In the genomic region with DNA sequence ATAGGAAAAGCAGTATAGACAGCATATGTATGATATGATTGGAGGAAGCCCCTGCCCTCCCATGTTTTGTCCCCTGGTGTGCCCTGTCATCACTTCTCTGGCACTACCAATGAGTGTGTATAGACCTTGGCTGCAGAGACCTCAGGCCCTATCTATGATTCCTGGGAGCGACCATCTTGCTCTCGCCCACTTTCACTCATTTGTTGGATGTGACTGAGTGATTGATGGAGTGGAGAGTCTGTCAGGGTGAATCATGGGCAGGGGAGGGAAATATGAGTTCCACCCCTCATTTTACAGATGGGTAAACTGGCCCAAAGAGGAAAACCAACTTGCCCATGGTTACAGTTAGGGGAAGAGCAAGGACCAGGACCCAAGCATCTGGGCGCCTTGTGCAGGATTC, we compare ENCODE assay signal across 40 cellular contexts.
"Had no signal": no experiment of that assay in that cellular context is flagged by ENCODE, and none has a peak within 500 bp of the region (broad histone marks: within the 10 kb centered on the region; RNA-seq: fewer than 3 reads in every experiment).

No MANE protein-coding gene starts in this region.

- H3K36me3 Mint-ChIP-seq: activated CD4-positive, alpha-beta memory T cell treated with anti-CD3 and anti-CD28 coated beads for 36 hours; activated naive CD4-positive, alpha-beta T cell treated with anti-CD3 and anti-CD28 coated beads, Interleukin-2, amount 50 U/mL, for 72 hours; activated naive CD8-positive, alpha-beta T cell treated with anti-CD3 and anti-CD28 coated beads for 36 hours had no signal

- H3K9me3 Mint-ChIP-seq: activated B cell treated with CpG ODN at 0.5 μM for 24 hours; activated CD4-positive, alpha-beta memory T cell treated with anti-CD3 and anti-CD28 coated beads for 36 hours; activated CD4-positive, alpha-beta T cell treated with anti-CD3 and anti-CD28 coated beads, Interleukin-2, amount 10 ng/mL, durations not matched to agents 24 days and 14 days; activated CD8-positive, alpha-beta T cell treated with anti-CD3 and anti-CD28 coated beads for 36 hours; activated naive CD4-positive, alpha-beta T cell treated with anti-CD3 and anti-CD28 coated beads for 36 hours; activated naive CD4-positive, alpha-beta T cell treated with anti-CD3 and anti-CD28 coated beads, Interleukin-2, amount 50 U/mL, for 72 hours; activated naive CD8-positive, alpha-beta T cell treated with anti-CD3 and anti-CD28 coated beads for 36 hours; activated T-cell treated with anti-CD3 and anti-CD28 coated beads, Interleukin-2, amount 50 U/mL, for 4 hours; activated T-cell treated with anti-CD3 and anti-CD28 coated beads, Interleukin-2, amount 50 U/mL, for 72 hours; activated T-helper 1 cell treated with anti-CD3 and anti-CD28 coated beads, Interleukin-12 subunit alpha, Interleukin-12 subunit beta, Interleukin-2, Interleukin-4 antibody, amounts not matched to agents 30 ng/mL and 10 ng/mL and 1 ng/mL, durations not matched to agents 14 hours and 24 hours and 36 hours; activated T-helper 17 cell treated with anti-CD3 and anti-CD28 coated beads, Interleukin-2, amount 50 U/mL, for 72 hours; central memory CD8-positive, alpha-beta T cell; T-helper 1 cell treated with Interleukin-12 subunit alpha and Interleukin-12 subunit beta and Interleukin-4 antibody, amounts not matched to agents 30 μg/mL and 1 μg/mL, for 36 hours; T-helper 2 cell treated with Interferon-gamma antibody and Interleukin-4, amounts not matched to agents 5 μg/mL and 100 μg/mL, for 36 hours had no signal

- H3K4me3 Mint-ChIP-seq: activated B cell treated with CpG ODN at 0.5 μM for 24 hours; activated CD4-positive, alpha-beta memory T cell treated with anti-CD3 and anti-CD28 coated beads for 36 hours; activated CD4-positive, alpha-beta T cell treated with anti-CD3 and anti-CD28 coated beads, Interleukin-2, amount 10 ng/mL, durations not matched to agents 24 days and 14 days; activated CD8-positive, alpha-beta T cell treated with anti-CD3 and anti-CD28 coated beads for 36 hours; activated naive CD4-positive, alpha-beta T cell treated with anti-CD3 and anti-CD28 coated beads for 36 hours; activated naive CD8-positive, alpha-beta T cell treated with anti-CD3 and anti-CD28 coated beads for 36 hours; activated T-cell treated with anti-CD3 and anti-CD28 coated beads, Interleukin-2, amount 50 U/mL, for 4 hours; activated T-cell treated with anti-CD3 and anti-CD28 coated beads, Interleukin-2, amount 50 U/mL, for 72 hours; activated T-helper 1 cell treated with anti-CD3 and anti-CD28 coated beads, Interleukin-12 subunit alpha, Interleukin-12 subunit beta, Interleukin-2, Interleukin-4 antibody, amounts not matched to agents 30 ng/mL and 10 ng/mL and 1 ng/mL, durations not matched to agents 14 hours and 24 hours and 36 hours; activated T-helper 17 cell treated with anti-CD3 and anti-CD28 coated beads, Interleukin-2, amount 50 U/mL, for 72 hours; central memory CD8-positive, alpha-beta T cell; T-helper 1 cell treated with Interleukin-12 subunit alpha and Interleukin-12 subunit beta and Interleukin-4 antibody, amounts not matched to agents 30 μg/mL and 1 μg/mL, for 36 hours; T-helper 2 cell treated with Interferon-gamma antibody and Interleukin-4, amounts not matched to agents 5 μg/mL and 100 μg/mL, for 36 hours had no signal

- H3K9me3 ChIP-seq: adrenal gland, body of pancreas, breast epithelium had no signal

- H3K36me3 ChIP-seq: adrenal gland, brain microvascular endothelial cell, breast epithelium, cardiac muscle cell had no signal

- H3K27ac ChIP-seq: adrenal gland, body of pancreas, brain microvascular endothelial cell, breast epithelium, cardiac muscle cell, VCaP had no signal

- H3K27me3 Mint-ChIP-seq: activated CD8-positive, alpha-beta T cell treated with anti-CD3 and anti-CD28 coated beads for 36 hours; activated naive CD8-positive, alpha-beta T cell treated with anti-CD3 and anti-CD28 coated beads for 36 hours; activated T-helper 17 cell treated with anti-CD3 and anti-CD28 coated beads, Interleukin-2, amount 50 U/mL, for 72 hours had no signal

- DNase-seq: activated B cell treated with CpG ODN at 0.5 μM for 24 hours; activated CD4-positive, alpha-beta memory T cell treated with anti-CD3 and anti-CD28 coated beads for 36 hours; activated CD4-positive, alpha-beta T cell treated with anti-CD3 and anti-CD28 coated beads for 4 hours; activated CD4-positive, alpha-beta T cell treated with anti-CD3 and anti-CD28 coated beads, Interleukin-2, amount 10 ng/mL, durations not matched to agents 24 days and 14 days; activated CD4-positive, alpha-beta T cell treated with anti-CD3 and anti-CD28 coated beads, Interleukin-2, amount 50 U/mL, for 1 hour; activated CD4-positive, alpha-beta T cell treated with anti-CD3 and anti-CD28 coated beads, Interleukin-2, amount 50 U/mL, for 4 hours; activated CD4-positive, CD25-positive, alpha-beta regulatory T cell treated with anti-CD3 and anti-CD28 coated beads, Interleukin-2, amount 50 U/mL, for 72 hours; activated CD8-positive, alpha-beta memory T cell treated with anti-CD3 and anti-CD28 coated beads, Interleukin-2, amount 50 U/mL, for 4 hours; activated CD8-positive, alpha-beta T cell treated with anti-CD3 and anti-CD28 coated beads for 36 hours; activated effector memory CD4-positive, alpha-beta T cell treated with anti-CD3 and anti-CD28 coated beads, Interleukin-2, amount 50 U/mL, for 16 hours; activated gamma-delta T cell treated with Interleukin-2 at 50 U/mL for 16 hours; activated naive CD4-positive, alpha-beta T cell; activated naive CD4-positive, alpha-beta T cell treated with anti-CD3 and anti-CD28 coated beads for 36 hours; activated naive CD4-positive, alpha-beta T cell treated with anti-CD3 and anti-CD28 coated beads, Interleukin-2, amount 50 U/mL, for 16 hours; activated naive CD8-positive, alpha-beta T cell treated with anti-CD3 and anti-CD28 coated beads for 36 hours; activated T-cell treated with anti-CD3 and anti-CD28 coated beads for 4 hours; activated T-cell treated with anti-CD3 and anti-CD28 coated beads, Interleukin-2, amount 50 U/mL, for 1 hour; activated T-cell treated with anti-CD3 and anti-CD28 coated beads, Interleukin-2, amount 50 U/mL, for 4 hours; activated T-cell treated with anti-CD3 and anti-CD28 coated beads, Interleukin-2, amount 50 U/mL, for 72 hours; adrenal gland; amniotic stem cell; aorta; body of pancreas; brain microvascular endothelial cell; caudate nucleus; cerebellar nuclear complex; T-helper 1 cell; T-helper 2 cell; T-helper 9 cell had no signal

- ATAC-seq: activated CD8-positive, alpha-beta T cell treated with anti-CD3 and anti-CD28 coated beads for 36 hours; activated naive CD4-positive, alpha-beta T cell treated with anti-CD3 and anti-CD28 coated beads, Interleukin-2, amount 50 U/mL, for 72 hours; activated T-cell treated with anti-CD3 and anti-CD28 coated beads, Interleukin-2, amount 50 U/mL, for 4 hours; activated T-cell treated with anti-CD3 and anti-CD28 coated beads, Interleukin-2, amount 50 U/mL, for 72 hours; activated T-helper 17 cell treated with anti-CD3 and anti-CD28 coated beads, Interleukin-2, amount 50 U/mL, for 72 hours; body of pancreas had no signal

- H3K4me1 Mint-ChIP-seq: activated B cell treated with CpG ODN at 0.5 μM for 24 hours; central memory CD8-positive, alpha-beta T cell had no signal

- H3K4me3 ChIP-seq: adrenal gland, body of pancreas, breast epithelium, cardiac muscle cell had no signal

- H3K4me1 ChIP-seq: adrenal gland, body of pancreas, breast epithelium had no signal

- FAIRE-seq: astrocyte, TTC549 had no signal

- H3K27ac Mint-ChIP-seq: activated B cell treated with CpG ODN at 0.5 μM for 24 hours; activated CD4-positive, alpha-beta memory T cell treated with anti-CD3 and anti-CD28 coated beads for 36 hours; activated CD4-positive, alpha-beta T cell treated with anti-CD3 and anti-CD28 coated beads, Interleukin-2, amount 10 ng/mL, durations not matched to agents 24 days and 14 days; activated CD8-positive, alpha-beta T cell treated with anti-CD3 and anti-CD28 coated beads for 36 hours; activated naive CD4-positive, alpha-beta T cell treated with anti-CD3 and anti-CD28 coated beads for 36 hours; activated naive CD4-positive, alpha-beta T cell treated with anti-CD3 and anti-CD28 coated beads, Interleukin-2, amount 50 U/mL, for 72 hours; activated naive CD8-positive, alpha-beta T cell treated with anti-CD3 and anti-CD28 coated beads for 36 hours; activated T-cell treated with anti-CD3 and anti-CD28 coated beads, Interleukin-2, amount 50 U/mL, for 72 hours; activated T-helper 1 cell treated with anti-CD3 and anti-CD28 coated beads, Interleukin-12 subunit alpha, Interleukin-12 subunit beta, Interleukin-2, Interleukin-4 antibody, amounts not matched to agents 30 ng/mL and 10 ng/mL and 1 ng/mL, durations not matched to agents 14 hours and 24 hours and 36 hours; activated T-helper 17 cell treated with anti-CD3 and anti-CD28 coated beads, Interleukin-2, amount 50 U/mL, for 72 hours; T-helper 1 cell treated with Interleukin-12 subunit alpha and Interleukin-12 subunit beta and Interleukin-4 antibody, amounts not matched to agents 30 μg/mL and 1 μg/mL, for 36 hours; T-helper 2 cell treated with Interferon-gamma antibody and Interleukin-4, amounts not matched to agents 5 μg/mL and 100 μg/mL, for 36 hours had no signal

- H3K27me3 ChIP-seq: adrenal gland, body of pancreas, brain microvascular endothelial cell, breast epithelium, cardiac muscle cell had no signal
